In the genomic region with DNA sequence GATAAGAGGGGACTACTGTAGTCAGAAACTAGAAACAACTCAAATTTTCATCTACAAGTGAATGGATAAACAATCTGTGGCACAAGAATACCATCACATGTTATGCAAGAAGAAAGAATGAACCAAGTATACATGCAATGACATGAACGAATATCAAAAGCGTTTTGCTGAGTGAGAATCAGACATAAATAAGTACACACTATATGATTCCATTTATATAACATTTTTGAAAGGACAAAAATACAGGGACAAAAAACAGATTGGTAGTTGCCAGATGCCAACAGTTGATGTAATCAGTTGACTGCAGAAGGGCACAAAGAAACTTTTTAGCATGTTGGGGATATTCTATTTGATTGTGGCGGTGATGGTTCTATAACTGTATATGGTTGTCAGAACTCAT, we compare ENCODE assay signal across 1 cellular context.
TF ChIP-seq lines count a peak whose summit lies in the region.

No MANE protein-coding gene starts in this region.

TF ChIP-seq in K562, 482 proteins besides CTCF, POLR2A, EP300 and RAD21 (continued from another document):
- TF ChIP-seq, protein P1, sequence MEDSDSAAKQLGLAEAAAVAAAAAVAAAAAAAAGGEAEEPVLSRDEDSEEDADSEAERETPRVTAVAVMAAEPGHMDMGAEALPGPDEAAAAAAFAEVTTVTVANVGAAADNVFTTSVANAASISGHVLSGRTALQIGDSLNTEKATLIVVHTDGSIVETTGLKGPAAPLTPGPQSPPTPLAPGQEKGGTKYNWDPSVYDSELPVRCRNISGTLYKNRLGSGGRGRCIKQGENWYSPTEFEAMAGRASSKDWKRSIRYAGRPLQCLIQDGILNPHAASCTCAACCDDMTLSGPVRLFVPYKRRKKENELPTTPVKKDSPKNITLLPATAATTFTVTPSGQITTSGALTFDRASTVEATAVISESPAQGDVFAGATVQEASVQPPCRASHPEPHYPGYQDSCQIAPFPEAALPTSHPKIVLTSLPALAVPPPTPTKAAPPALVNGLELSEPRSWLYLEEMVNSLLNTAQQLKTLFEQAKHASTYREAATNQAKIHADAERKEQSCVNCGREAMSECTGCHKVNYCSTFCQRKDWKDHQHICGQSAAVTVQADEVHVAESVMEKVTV (CRISPR knock-in tag; IDR thresholded peaks at IDR 0.05), result no peak
- TF ChIP-seq, protein P2, sequence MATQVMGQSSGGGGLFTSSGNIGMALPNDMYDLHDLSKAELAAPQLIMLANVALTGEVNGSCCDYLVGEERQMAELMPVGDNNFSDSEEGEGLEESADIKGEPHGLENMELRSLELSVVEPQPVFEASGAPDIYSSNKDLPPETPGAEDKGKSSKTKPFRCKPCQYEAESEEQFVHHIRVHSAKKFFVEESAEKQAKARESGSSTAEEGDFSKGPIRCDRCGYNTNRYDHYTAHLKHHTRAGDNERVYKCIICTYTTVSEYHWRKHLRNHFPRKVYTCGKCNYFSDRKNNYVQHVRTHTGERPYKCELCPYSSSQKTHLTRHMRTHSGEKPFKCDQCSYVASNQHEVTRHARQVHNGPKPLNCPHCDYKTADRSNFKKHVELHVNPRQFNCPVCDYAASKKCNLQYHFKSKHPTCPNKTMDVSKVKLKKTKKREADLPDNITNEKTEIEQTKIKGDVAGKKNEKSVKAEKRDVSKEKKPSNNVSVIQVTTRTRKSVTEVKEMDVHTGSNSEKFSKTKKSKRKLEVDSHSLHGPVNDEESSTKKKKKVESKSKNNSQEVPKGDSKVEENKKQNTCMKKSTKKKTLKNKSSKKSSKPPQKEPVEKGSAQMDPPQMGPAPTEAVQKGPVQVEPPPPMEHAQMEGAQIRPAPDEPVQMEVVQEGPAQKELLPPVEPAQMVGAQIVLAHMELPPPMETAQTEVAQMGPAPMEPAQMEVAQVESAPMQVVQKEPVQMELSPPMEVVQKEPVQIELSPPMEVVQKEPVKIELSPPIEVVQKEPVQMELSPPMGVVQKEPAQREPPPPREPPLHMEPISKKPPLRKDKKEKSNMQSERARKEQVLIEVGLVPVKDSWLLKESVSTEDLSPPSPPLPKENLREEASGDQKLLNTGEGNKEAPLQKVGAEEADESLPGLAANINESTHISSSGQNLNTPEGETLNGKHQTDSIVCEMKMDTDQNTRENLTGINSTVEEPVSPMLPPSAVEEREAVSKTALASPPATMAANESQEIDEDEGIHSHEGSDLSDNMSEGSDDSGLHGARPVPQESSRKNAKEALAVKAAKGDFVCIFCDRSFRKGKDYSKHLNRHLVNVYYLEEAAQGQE (CRISPR knock-in tag; IDR thresholded peaks at IDR 0.05; ENCODE audit: low read depth), result no peak
- TF ChIP-seq U2AF1 (optimal IDR thresholded peaks at IDR 0.05; ENCODE audit: low read depth, low read length), result no peak
- TF ChIP-seq JUND (IDR thresholded peaks at IDR 0.05; ENCODE audit: borderline replicate concordance, low read depth, low read length), result no peak
- no peak for TF ChIP-seq JUND (tag; IDR thresholded peaks at IDR 0.05; ENCODE audit: borderline replicate concordance, low read depth, low read length)
- TF ChIP-seq TCF7 (IDR thresholded peaks at IDR 0.05; ENCODE audit: borderline replicate concordance), result no peak
- TF ChIP-seq TRIM24 (IDR thresholded peaks at IDR 0.05), result no peak
- TF ChIP-seq TOE1 (IDR thresholded peaks at IDR 0.05; ENCODE audit: borderline replicate concordance), result no peak
- TF ChIP-seq TOE1 (CRISPR knock-in tag; IDR thresholded peaks at IDR 0.05; ENCODE audit: borderline replicate concordance, low read depth), result no peak
- no peak for TF ChIP-seq NELFE (IDR thresholded peaks at IDR 0.05; ENCODE audit: insufficient read depth, insufficient read length)
- no peak for TF ChIP-seq EZH2 (IDR thresholded peaks at IDR 0.05; ENCODE audit: borderline replicate concordance, low read depth, low read length)
- TF ChIP-seq, protein P3, sequence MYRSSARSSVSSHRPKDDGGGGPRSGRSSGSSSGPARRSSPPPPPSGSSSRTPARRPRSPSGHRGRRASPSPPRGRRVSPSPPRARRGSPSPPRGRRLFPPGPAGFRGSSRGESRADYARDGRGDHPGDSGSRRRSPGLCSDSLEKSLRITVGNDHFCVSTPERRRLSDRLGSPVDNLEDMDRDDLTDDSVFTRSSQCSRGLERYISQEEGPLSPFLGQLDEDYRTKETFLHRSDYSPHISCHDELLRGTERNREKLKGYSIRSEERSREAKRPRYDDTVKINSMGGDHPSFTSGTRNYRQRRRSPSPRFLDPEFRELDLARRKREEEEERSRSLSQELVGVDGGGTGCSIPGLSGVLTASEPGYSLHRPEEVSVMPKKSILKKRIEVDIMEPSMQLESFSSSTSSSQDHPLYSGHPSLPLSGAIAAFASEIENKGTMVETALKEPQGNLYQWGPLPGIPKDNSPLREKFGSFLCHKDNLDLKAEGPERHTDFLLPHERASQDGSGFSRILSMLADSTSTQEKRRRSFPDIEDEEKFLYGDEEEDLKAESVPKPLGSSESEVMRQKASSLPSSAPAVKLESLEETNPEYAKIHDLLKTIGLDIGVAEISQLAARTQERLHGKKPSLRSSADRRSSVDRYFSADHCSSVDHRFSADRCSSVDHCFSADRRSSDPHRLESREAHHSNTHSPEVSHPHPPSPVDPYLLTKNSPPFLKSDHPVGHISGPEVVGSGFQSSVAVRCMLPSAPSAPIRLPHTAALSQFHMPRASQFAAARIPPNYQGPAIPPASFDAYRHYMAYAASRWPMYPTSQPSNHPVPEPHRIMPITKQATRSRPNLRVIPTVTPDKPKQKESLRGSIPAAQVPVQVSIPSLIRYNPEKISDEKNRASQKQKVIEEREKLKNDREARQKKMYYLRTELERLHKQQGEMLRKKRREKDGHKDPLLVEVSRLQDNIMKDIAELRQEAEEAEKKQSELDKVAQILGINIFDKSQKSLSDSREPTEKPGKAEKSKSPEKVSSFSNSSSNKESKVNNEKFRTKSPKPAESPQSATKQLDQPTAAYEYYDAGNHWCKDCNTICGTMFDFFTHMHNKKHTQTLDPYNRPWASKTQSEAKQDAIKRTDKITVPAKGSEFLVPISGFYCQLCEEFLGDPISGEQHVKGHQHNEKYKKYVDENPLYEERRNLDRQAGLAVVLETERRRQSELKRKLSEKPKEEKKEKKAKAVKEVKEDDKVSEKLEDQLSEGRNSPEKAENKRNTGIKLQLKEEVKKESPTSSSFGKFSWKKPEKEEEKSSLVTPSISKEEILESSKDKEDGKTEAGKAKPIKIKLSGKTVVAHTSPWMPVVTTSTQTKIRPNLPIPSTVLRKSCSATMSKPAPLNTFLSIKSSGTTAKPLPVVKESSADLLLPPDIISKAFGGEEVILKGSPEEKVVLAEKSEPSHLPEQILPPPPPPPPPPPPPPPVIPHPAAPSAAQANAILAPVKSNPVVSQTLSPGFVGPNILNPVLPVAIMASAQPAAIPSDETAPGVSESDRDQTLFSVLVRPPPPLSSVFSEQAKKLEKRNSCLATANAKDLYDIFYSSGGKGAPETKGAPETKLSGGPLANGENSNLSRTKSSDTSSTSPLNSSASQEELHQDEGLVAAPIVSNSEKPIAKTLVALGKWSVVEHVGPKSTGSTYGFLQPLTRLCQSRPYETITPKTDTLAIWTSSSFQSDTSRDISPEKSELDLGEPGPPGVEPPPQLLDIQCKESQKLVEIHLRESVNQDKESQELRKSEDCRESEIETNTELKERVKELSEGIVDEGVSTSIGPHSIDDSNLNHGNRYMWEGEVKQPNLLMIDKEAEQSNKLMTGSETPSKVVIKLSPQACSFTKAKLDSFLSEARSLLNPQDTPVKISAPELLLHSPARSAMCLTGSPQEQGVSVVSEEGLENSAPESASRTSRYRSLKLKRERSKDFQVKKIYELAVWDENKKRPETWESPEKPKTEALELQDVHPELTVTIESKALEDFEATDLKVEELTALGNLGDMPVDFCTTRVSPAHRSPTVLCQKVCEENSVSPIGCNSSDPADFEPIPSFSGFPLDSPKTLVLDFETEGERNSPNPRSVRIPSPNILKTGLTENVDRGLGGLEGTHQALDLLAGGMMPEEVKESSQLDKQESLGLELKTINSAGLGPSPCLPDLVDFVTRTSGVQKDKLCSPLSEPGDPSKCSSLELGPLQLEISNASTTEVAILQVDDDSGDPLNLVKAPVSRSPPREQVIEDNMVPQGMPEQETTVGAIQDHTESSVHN (IDR thresholded peaks at IDR 0.05; ENCODE audit: borderline replicate concordance in 1 of 2, low read depth in 1 of 2), result no peak
- TF ChIP-seq BMI1 (IDR thresholded peaks at IDR 0.05; ENCODE audit: low read length), result no peak
- TF ChIP-seq ZEB2 (IDR thresholded peaks at IDR 0.05), result no peak
